In genomic region chr11:70210516-70210915, GRCh38 we compare ENCODE assay signal across 19 cellular contexts. TPM values are rescaled to one million over a fixed set of nuclear protein-coding genes. Genes with fewer than 3 reads are reported as not detected.
DNase-seq lines count a peak whose midpoint lies in the region; ATAC-seq and TF ChIP-seq lines count a peak whose summit lies in the region.
"Had no signal": no experiment of that assay in that cellular context is flagged by ENCODE, and none has a peak within 500 bp of the region (broad histone marks: within the 10 kb centered on the region; RNA-seq: fewer than 3 reads in every experiment).

No MANE protein-coding gene starts in this region.

- peaks cover 38% of the 10 kb centered on the region for H3K4me1 Mint-ChIP-seq in activated CD8-positive, alpha-beta T cell treated with anti-CD3 and anti-CD28 coated beads for 36 hours (ENCODE audit: low read depth)
- peaks cover 23% of the 10 kb centered on the region for H3K4me1 Mint-ChIP-seq in activated CD8-positive, alpha-beta T cell treated with anti-CD3 and anti-CD28 coated beads, Interleukin-2, amount 10 ng/mL, durations not matched to agents 7 days and 5 days (ENCODE audit: low read depth)
- H3K4me1 Mint-ChIP-seq in activated naive CD8-positive, alpha-beta T cell (ENCODE audit: low read depth), result peaks cover 41% of the 10 kb centered on the region
- peaks cover 46% of the 10 kb centered on the region for H3K4me1 Mint-ChIP-seq in stimulated activated effector memory CD8-positive, alpha-beta T cell treated with anti-CD3 and anti-CD28 coated beads, Interleukin-12 subunit alpha, Interleukin-12 subunit beta, amount 100 ng/mL, for 72 hours

- H3K9me3 Mint-ChIP-seq in activated CD8-positive, alpha-beta T cell treated with anti-CD3 and anti-CD28 coated beads for 36 hours, result no peaks in the 10 kb centered on the region
- no peaks in the 10 kb centered on the region for H3K9me3 Mint-ChIP-seq in activated CD8-positive, alpha-beta T cell treated with anti-CD3 and anti-CD28 coated beads, Interleukin-2, amount 10 ng/mL, durations not matched to agents 7 days and 5 days (ENCODE audit: insufficient read depth)
- H3K9me3 Mint-ChIP-seq in activated naive CD8-positive, alpha-beta T cell (ENCODE audit: low read depth), result no peaks in the 10 kb centered on the region
- no peaks in the 10 kb centered on the region for H3K9me3 Mint-ChIP-seq in stimulated activated effector memory CD8-positive, alpha-beta T cell treated with anti-CD3 and anti-CD28 coated beads, Interleukin-12 subunit alpha, Interleukin-12 subunit beta, amount 100 ng/mL, for 72 hours
- H3K9me3 Mint-ChIP-seq: naive B cell had no signal

- no peak overlapping the region for H3K4me3 Mint-ChIP-seq in activated CD8-positive, alpha-beta T cell treated with anti-CD3 and anti-CD28 coated beads for 36 hours
- H3K4me3 Mint-ChIP-seq in activated CD8-positive, alpha-beta T cell treated with anti-CD3 and anti-CD28 coated beads, Interleukin-2, amount 10 ng/mL, durations not matched to agents 7 days and 5 days, result no peak overlapping the region
- H3K4me3 Mint-ChIP-seq in activated naive CD8-positive, alpha-beta T cell, result no peak overlapping the region
- no peak overlapping the region for H3K4me3 Mint-ChIP-seq in stimulated activated effector memory CD8-positive, alpha-beta T cell treated with anti-CD3 and anti-CD28 coated beads, Interleukin-12 subunit alpha, Interleukin-12 subunit beta, amount 100 ng/mL, for 72 hours
- H3K4me3 Mint-ChIP-seq: naive B cell had no signal

- CTCF ChIA-PET in activated CD8-positive, alpha-beta T cell treated with anti-CD3 and anti-CD28 coated beads for 36 hours (lab: Charles Lee), result no interaction called here
- CTCF ChIA-PET in activated CD8-positive, alpha-beta T cell treated with anti-CD3 and anti-CD28 coated beads, Interleukin-2, amount 10 ng/mL, durations not matched to agents 7 days and 5 days (lab: Charles Lee), result no interaction called here

- no peak for ATAC-seq in activated CD8-positive, alpha-beta T cell treated with anti-CD3 and anti-CD28 coated beads for 36 hours
- no peak for ATAC-seq in activated CD8-positive, alpha-beta T cell treated with anti-CD3 and anti-CD28 coated beads, Interleukin-2, amount 10 ng/mL, durations not matched to agents 7 days and 5 days
- no peak for ATAC-seq in stimulated activated effector memory CD8-positive, alpha-beta T cell treated with anti-CD3 and anti-CD28 coated beads, Interleukin-12 subunit alpha, Interleukin-12 subunit beta, amount 100 ng/mL, for 72 hours
- no peak for ATAC-seq in GM19395 (IDR thresholded peaks at IDR 0.05; ENCODE audit: unreplicated experiment)
- ATAC-seq: esophagus mucosa, HepG2 had no signal

- TF ChIP-seq CTCF in activated CD8-positive, alpha-beta T cell treated with anti-CD3 and anti-CD28 coated beads for 36 hours (IDR thresholded peaks at IDR 0.05), result no peak
- no peak for TF ChIP-seq CTCF in fibroblast of mammary gland (conservative IDR thresholded peaks at IDR 0.05; ENCODE audit: control insufficient read depth, insufficient read depth, low read depth, low read length)

- H3K4me3 ChIP-seq in fibroblast of mammary gland (ENCODE audit: control insufficient read depth, low read depth, low read length), result no peak overlapping the region
- H3K4me3 ChIP-seq: HAP-1, pancreas had no signal

- peaks cover 37% of the 10 kb centered on the region for H3K36me3 Mint-ChIP-seq in activated CD8-positive, alpha-beta T cell treated with anti-CD3 and anti-CD28 coated beads for 36 hours (ENCODE audit: low read depth)
- H3K36me3 Mint-ChIP-seq in activated CD8-positive, alpha-beta T cell treated with anti-CD3 and anti-CD28 coated beads, Interleukin-2, amount 10 ng/mL, durations not matched to agents 7 days and 5 days (ENCODE audit: low read depth), result peaks cover 35% of the 10 kb centered on the region
- no peaks in the 10 kb centered on the region for H3K36me3 Mint-ChIP-seq in activated naive CD8-positive, alpha-beta T cell
- peaks cover 49% of the 10 kb centered on the region for H3K36me3 Mint-ChIP-seq in stimulated activated effector memory CD8-positive, alpha-beta T cell treated with anti-CD3 and anti-CD28 coated beads, Interleukin-12 subunit alpha, Interleukin-12 subunit beta, amount 100 ng/mL, for 72 hours

- intact Hi-C loops in activated CD8-positive, alpha-beta T cell treated with anti-CD3 and anti-CD28 coated beads for 36 hours (cut with micrococcal nuclease), result no loop called here

- no peak overlapping the region for H3K27ac Mint-ChIP-seq in activated CD8-positive, alpha-beta T cell treated with anti-CD3 and anti-CD28 coated beads for 36 hours
- H3K27ac Mint-ChIP-seq in activated CD8-positive, alpha-beta T cell treated with anti-CD3 and anti-CD28 coated beads, Interleukin-2, amount 10 ng/mL, durations not matched to agents 7 days and 5 days, result no peak overlapping the region
- peak overlapping the region; percentile 86 for H3K27ac Mint-ChIP-seq in activated naive CD8-positive, alpha-beta T cell
- peak overlapping the region; percentile 87 for H3K27ac Mint-ChIP-seq in stimulated activated effector memory CD8-positive, alpha-beta T cell treated with anti-CD3 and anti-CD28 coated beads, Interleukin-12 subunit alpha, Interleukin-12 subunit beta, amount 100 ng/mL, for 72 hours

- DNase-seq in activated CD8-positive, alpha-beta T cell treated with anti-CD3 and anti-CD28 coated beads for 36 hours, result peak; percentile 39
- DNase-seq in activated CD8-positive, alpha-beta T cell treated with anti-CD3 and anti-CD28 coated beads, Interleukin-2, amount 10 ng/mL, durations not matched to agents 7 days and 5 days, result no peak
- DNase-seq in fibroblast of mammary gland (ENCODE audit: low read depth), result peak; percentile 82
- no peak for DNase-seq in stimulated activated effector memory CD8-positive, alpha-beta T cell treated with anti-CD3 and anti-CD28 coated beads, Interleukin-12 subunit alpha, Interleukin-12 subunit beta, amount 100 ng/mL, for 72 hours (ENCODE audit: low spot score in 2 of 2)
- DNase-seq in NCI-H2227 (lab: John Stamatoyannopoulos, UW; ENCODE audit: unreplicated experiment), result no peak
- no peak for DNase-seq in A172 (ENCODE audit: low spot score)
- DNase-seq: activated CD4-positive, CD25-positive, alpha-beta regulatory T cell; activated gamma-delta T cell; effector CD8-positive, alpha-beta T cell; naive B cell; NCI-H1105 treated with DMSO at 0.1 percent for 48 hours; NCI-H2081 treated with DMSO at 0.1 percent for 48 hours; NCI-H510A treated with DMSO at 0.1 percent for 48 hours had no signal

- no peaks in the 10 kb centered on the region for H3K27me3 Mint-ChIP-seq in activated CD8-positive, alpha-beta T cell treated with anti-CD3 and anti-CD28 coated beads for 36 hours
- no peaks in the 10 kb centered on the region for H3K27me3 Mint-ChIP-seq in activated CD8-positive, alpha-beta T cell treated with anti-CD3 and anti-CD28 coated beads, Interleukin-2, amount 10 ng/mL, durations not matched to agents 7 days and 5 days (ENCODE audit: low read depth)
- H3K27me3 Mint-ChIP-seq in activated naive CD8-positive, alpha-beta T cell, result no peaks in the 10 kb centered on the region
- H3K27me3 Mint-ChIP-seq: naive B cell had no signal

- POLR2A ChIA-PET in activated CD8-positive, alpha-beta T cell treated with anti-CD3 and anti-CD28 coated beads for 36 hours (lab: Charles Lee), result interaction anchor here (2.3 kb wide), 1 partner anchor 8 kb away, joined by 6 read pairs; the partner anchor contains the start of gene FADD
- POLR2A ChIA-PET in activated CD8-positive, alpha-beta T cell treated with anti-CD3 and anti-CD28 coated beads, Interleukin-2, amount 10 ng/mL, durations not matched to agents 7 days and 5 days (lab: Charles Lee), result no interaction called here

RNA-seq across cellular contexts. Expression of gene FADD, which starts 7.4 kb away (rescaled TPM):
- total RNA-seq in activated CD8-positive, alpha-beta T cell treated with anti-CD3 and anti-CD28 coated beads for 36 hours, result 10 to 100 TPM; 27.6 to 29.6 TPM
- total RNA-seq in activated CD8-positive, alpha-beta T cell treated with anti-CD3 and anti-CD28 coated beads, Interleukin-2, amount 10 ng/mL, durations not matched to agents 7 days and 5 days, result 10 to 100 TPM; 37.3 to 37.8 TPM
- total RNA-seq in A172 (2014; rRNA removed; shearing (Covaris generic)), result 66.0 and 69.0 TPM in 2 replicates

RNA-seq across cellular contexts. Expression of gene PPFIA1, which starts 60.0 kb away (rescaled TPM):
- 10 to 100 TPM; 27.2 to 30.9 TPM for total RNA-seq in activated CD8-positive, alpha-beta T cell treated with anti-CD3 and anti-CD28 coated beads for 36 hours
- total RNA-seq in activated CD8-positive, alpha-beta T cell treated with anti-CD3 and anti-CD28 coated beads, Interleukin-2, amount 10 ng/mL, durations not matched to agents 7 days and 5 days, result 10 to 100 TPM; 25.3 to 25.7 TPM
- total RNA-seq in A172 (2014; rRNA removed; shearing (Covaris generic)), result 51.5 and 65.9 TPM in 2 replicates

Comparison
In these comparisons a context has a peak if more than half of its experiments do, and no peak if none do; other contexts are left out.
1. DNase-seq: peak in activated CD8-positive, alpha-beta T cell treated with anti-CD3 and anti-CD28 coated beads for 36 hours (single experiment) and fibroblast of mammary gland (single experiment); none in activated CD8-positive, alpha-beta T cell treated with anti-CD3 and anti-CD28 coated beads, Interleukin-2, amount 10 ng/mL, durations not matched to agents 7 days and 5 days (single experiment), stimulated activated effector memory CD8-positive, alpha-beta T cell treated with anti-CD3 and anti-CD28 coated beads, Interleukin-12 subunit alpha, Interleukin-12 subunit beta, amount 100 ng/mL, for 72 hours (0 of 2), NCI-H2227 (single experiment) and A172 (single experiment).
2. H3K27ac Mint-ChIP-seq: peak in activated naive CD8-positive, alpha-beta T cell (single experiment) and stimulated activated effector memory CD8-positive, alpha-beta T cell treated with anti-CD3 and anti-CD28 coated beads, Interleukin-12 subunit alpha, Interleukin-12 subunit beta, amount 100 ng/mL, for 72 hours (single experiment); none in activated CD8-positive, alpha-beta T cell treated with anti-CD3 and anti-CD28 coated beads for 36 hours (single experiment) and activated CD8-positive, alpha-beta T cell treated with anti-CD3 and anti-CD28 coated beads, Interleukin-2, amount 10 ng/mL, durations not matched to agents 7 days and 5 days (single experiment).